In genomic region chr6:71289802-71290175, GRCh38 we compare ENCODE assay signal across 8 cellular contexts. TPM values are rescaled to one million over a fixed set of nuclear protein-coding genes. Genes with fewer than 3 reads are reported as not detected.
DNase-seq lines count a peak whose midpoint lies in the region; ATAC-seq and TF ChIP-seq lines count a peak whose summit lies in the region.

No MANE protein-coding gene starts in this region.

- H3K4me3 ChIP-seq in GM12865 (ENCODE audit: low read depth, low read length) (peak overlapping the region; percentile 82), SU-DHL-6 (ENCODE audit: insufficient read depth, low read length, poor library complexity, severe bottlenecking) (peak overlapping the region; percentile 91), fibroblast of mammary gland (ENCODE audit: control insufficient read depth, low read depth, low read length) (peak overlapping the region; percentile 65), gastrocnemius medialis (peak overlapping the region; percentile 70 to 72 (median 71))

- H4K20me1 ChIP-seq in SU-DHL-6 (ENCODE audit: low read depth, low read length): no peaks in the 10 kb centered on the region

- peak overlapping the region; percentile 95 for H3K4me2 ChIP-seq in SU-DHL-6 (ENCODE audit: low read depth, low read length, poor library complexity, severe bottlenecking)

- no peaks in the 10 kb centered on the region for H3K9me3 ChIP-seq in SU-DHL-6 (ENCODE audit: insufficient read depth, low read length)
- H3K9me3 ChIP-seq in gastrocnemius medialis: no peaks in the 10 kb centered on the region

- H3K9ac ChIP-seq in SU-DHL-6 (ENCODE audit: low read length): peak overlapping the region; percentile 78

- H3F3A ChIP-seq in SU-DHL-6 (ENCODE audit: insufficient read depth): peaks cover 10% of the 10 kb centered on the region

- no peaks in the 10 kb centered on the region; the same call in 1 of the 2 replicates for H3K79me2 ChIP-seq in SU-DHL-6 (ENCODE audit: insufficient read depth, low read length)

- TF ChIP-seq POLR2A in gastrocnemius medialis (IDR thresholded peaks at IDR 0.05): no peak

- TF ChIP-seq CTCF in GM12865 (IDR thresholded peaks at IDR 0.05; ENCODE audit: insufficient read depth, low read depth, low read length, missing control alignments) (no peak), SU-DHL-6 (IDR thresholded peaks at IDR 0.05; ENCODE audit: insufficient read depth, low read length, poor library complexity, severe bottlenecking) (no peak), fibroblast of mammary gland (conservative IDR thresholded peaks at IDR 0.05; ENCODE audit: control insufficient read depth, insufficient read depth, low read depth, low read length) (no peak), gastrocnemius medialis (IDR thresholded peaks at IDR 0.05 in 4 of 5, conservative IDR thresholded peaks at IDR 0.05 in 1 of 5) (no peak)

- intact Hi-C loops in gastrocnemius medialis (cut with DNase I; ENCODE audit: low total_unique reads): loop anchor here (5.0 kb wide), 1 partner anchor 133 kb away; no protein-coding TSS in a partner anchor

- DNase-seq in GM12865 (ENCODE audit: low read depth): no peak
- no peak for DNase-seq in fibroblast of mammary gland (ENCODE audit: low read depth)
- no peak for DNase-seq in gastrocnemius medialis
- no peak for DNase-seq in stimulated activated CD4-positive, alpha-beta T cell treated with anti-CD3 and anti-CD28 coated beads, Interleukin-2, amount 100 ng/mL, for 24 hours
- DNase-seq in Kasumi-1 (lab: John Stamatoyannopoulos, UW): no peak

- peaks cover 20 to 58% of the 10 kb centered on the region in 2 donors for H3K4me1 ChIP-seq in gastrocnemius medialis

- ATAC-seq in gastrocnemius medialis (no peak), HG03565 (IDR thresholded peaks at IDR 0.05; ENCODE audit: unreplicated experiment) (no peak), HG03457 (IDR thresholded peaks at IDR 0.05; ENCODE audit: unreplicated experiment) (no peak)

- H3K27ac ChIP-seq in SU-DHL-6 (ENCODE audit: low read depth, low read length): no peak overlapping the region
- peak overlapping the region; percentile 67 to 87 (median 84) for H3K27ac ChIP-seq in gastrocnemius medialis

- H3K36me3 ChIP-seq in SU-DHL-6 (ENCODE audit: low read length) (no peaks in the 10 kb centered on the region; the same call in 1 of the 2 replicates), gastrocnemius medialis (no peaks in the 10 kb centered on the region)

- H2AFZ ChIP-seq in SU-DHL-6 (ENCODE audit: low read depth, low read length, severe bottlenecking): peak overlapping the region; percentile 74

- in situ Hi-C loops in gastrocnemius medialis (cut with MboI; ENCODE audit: low sequenced_read_pairs in 4 of 4): no loop called here

- no peaks in the 10 kb centered on the region for H3K27me3 ChIP-seq in SU-DHL-6 (ENCODE audit: low read length)
- no peaks in the 10 kb centered on the region for H3K27me3 ChIP-seq in gastrocnemius medialis

- no peaks in the 10 kb centered on the region for H3K9me2 ChIP-seq in SU-DHL-6 (replicated peaks; ENCODE audit: insufficient read depth, low read length)

RNA-seq across cellular contexts. Expression of gene OGFRL1, which starts 1.2 kb away (rescaled TPM):
- 10 to 100 TPM in 1 of 4 donors, 1 to 10 TPM in 3; 4.6 to 18.0 (median 6.8) TPM for total RNA-seq in gastrocnemius medialis
